23 cellular contexts compared by ENCODE assay signal in genomic region chr9:80866121-80866520, GRCh38.
"Had no signal": no experiment of that assay in that cellular context is flagged by ENCODE, and none has a peak within 500 bp of the region (broad histone marks: within the 10 kb centered on the region; RNA-seq: fewer than 3 reads in every experiment).

No MANE protein-coding gene starts in this region.

- H3K4me1 ChIP-seq: gastrocnemius medialis, lower lobe of right lung, testis, vagina had no signal

- H3K9me3 ChIP-seq: gastrocnemius medialis, lower lobe of right lung, testis, vagina had no signal

- H3K27me3 ChIP-seq: cardiac muscle cell, gastrocnemius medialis, testis, vagina had no signal

- H3K4me2 ChIP-seq: smooth muscle cell had no signal

- H3K36me3 ChIP-seq: cardiac muscle cell, gastrocnemius medialis, lower lobe of right lung, vagina had no signal

- H3K4me3 ChIP-seq: cardiac muscle cell, gastrocnemius medialis, lower lobe of right lung, smooth muscle cell, testis, vagina had no signal

- H3K27ac ChIP-seq: cardiac muscle cell, gastrocnemius medialis, lower lobe of right lung, testis, vagina had no signal

- DNase-seq: activated B cell treated with CpG ODN at 0.5 μM for 24 hours; activated CD4-positive, alpha-beta T cell treated with anti-CD3 and anti-CD28 coated beads for 36 hours; activated CD4-positive, alpha-beta T cell treated with anti-CD3 and anti-CD28 coated beads, Interleukin-2, amount 50 U/mL, for 4 hours; activated effector memory CD4-positive, alpha-beta T cell treated with Interleukin-2 at 50 U/mL for 16 hours; activated naive CD4-positive, alpha-beta T cell treated with anti-CD3 and anti-CD28 coated beads for 36 hours; activated naive CD8-positive, alpha-beta T cell treated with anti-CD3 and anti-CD28 coated beads, Interleukin-2, amount 10 ng/mL, durations not matched to agents 7 days and 5 days; activated T-cell treated with anti-CD3 and anti-CD28 coated beads, Interleukin-2, amount 50 U/mL, for 72 hours; amniotic stem cell; erythroblast; gastrocnemius medialis; head of caudate nucleus; kidney; lower lobe of right lung; naive thymus-derived CD4-positive, alpha-beta T cell; posterior cingulate gyrus; stimulated activated CD4-positive, alpha-beta T cell treated with anti-CD3 and anti-CD28 coated beads, Interleukin-15, amount 100 ng/mL, for 24 hours; testis had no signal

- ATAC-seq: activated CD4-positive, alpha-beta T cell treated with anti-CD3 and anti-CD28 coated beads for 36 hours; activated T-cell treated with anti-CD3 and anti-CD28 coated beads, Interleukin-2, amount 50 U/mL, for 72 hours; gastrocnemius medialis; left lobe of liver; lower lobe of right lung; naive thymus-derived CD4-positive, alpha-beta T cell; sciatic nerve; stimulated activated memory B cell treated with anti-CD40 and anti-IgM and Interleukin-4, amounts not matched to agents 10 μg/mL and 1 μg/mL and 100 μg/mL, for 72 hours had no signal

- FAIRE-seq: kidney had no signal
